ENCODE assay signal across 8 cellular contexts in genomic region chr4:93791570-93792195, GRCh38. TPM values are rescaled to one million over a fixed set of nuclear protein-coding genes. Genes with fewer than 3 reads are reported as not detected.
A peak's percentile ranks its signal among the peaks of the same experiment; 100 is the strongest.
DNase-seq lines count a peak whose midpoint lies in the region; ATAC-seq and TF ChIP-seq lines count a peak whose summit lies in the region.

No MANE protein-coding gene starts in this region.

- H3K27me3 ChIP-seq in GM23338 (ENCODE audit: insufficient read depth): no peaks in the 10 kb centered on the region
- no peaks in the 10 kb centered on the region for H3K27me3 ChIP-seq in KMS-11 (ENCODE audit: insufficient read depth, low read depth)
- no peaks in the 10 kb centered on the region for H3K27me3 ChIP-seq in SJCRH30
- no peaks in the 10 kb centered on the region for H3K27me3 ChIP-seq in endodermal cell (ENCODE audit: control insufficient read depth, insufficient read depth, low read length, poor library complexity, severe bottlenecking)

- H3K9me3 Mint-ChIP-seq in GM23338 (no peaks in the 10 kb centered on the region), endodermal cell (no peaks in the 10 kb centered on the region)

- no peak overlapping the region for H3K27ac Mint-ChIP-seq in GM23338
- no peak overlapping the region for H3K27ac Mint-ChIP-seq in endodermal cell

- H3K9ac ChIP-seq in KMS-11 (no peak overlapping the region), endodermal cell (ENCODE audit: extremely low read depth, low read length, poor library complexity, severe bottlenecking) (no peak overlapping the region)

- H3K4me3 ChIP-seq in GM23338 (no peak overlapping the region), KMS-11 (IDR thresholded peaks at IDR 0.05; ENCODE audit: insufficient read depth, low read depth, low read length) (no peak overlapping the region), SJCRH30 (no peak overlapping the region), endodermal cell (ENCODE audit: low read length) (no peak overlapping the region)

- H2AFZ ChIP-seq in GM23338: no peak overlapping the region
- H2AFZ ChIP-seq in KMS-11 (ENCODE audit: low read depth): no peak overlapping the region

- intact Hi-C loops in Right ventricle myocardium superior (cut with DNase I) (loop anchor here (10.0 kb wide), 1 partner anchor 463 kb away; no protein-coding TSS in a partner anchor), cardiac septum (cut with DNase I) (loop anchor here (5.0 kb wide), 2 partner anchors 336 to 466 kb away; no protein-coding TSS in a partner anchor)

- H3K27me3 Mint-ChIP-seq in GM23338 (ENCODE audit: insufficient read depth, low read depth, poor library complexity) (peaks cover 4% of the 10 kb centered on the region), endodermal cell (ENCODE audit: insufficient read depth) (no peaks in the 10 kb centered on the region)

- DNase-seq in Right ventricle myocardium superior (no peak), cardiac septum (ENCODE audit: low spot score) (no peak), GM23338 (ENCODE audit: low spot score) (peak; percentile 89), SJCRH30 (peak; percentile 43 to 86), endodermal cell (peak; percentile 82), midbrain (lab: John Stamatoyannopoulos, UW) (peak; percentile 68), activated gamma-delta T cell treated with Interleukin-2 at 50 U/mL for 16 hours (no peak)

- H3K9me3 ChIP-seq in SJCRH30 (replicated peaks) (no peaks in the 10 kb centered on the region), endodermal cell (ENCODE audit: control insufficient read depth, low read length) (no peaks in the 10 kb centered on the region)

- H3K4me3 Mint-ChIP-seq in GM23338 (no peak overlapping the region), endodermal cell (no peak overlapping the region)

- H3K79me2 ChIP-seq in GM23338 (replicated peaks; ENCODE audit: insufficient read depth) (no peaks in the 10 kb centered on the region), KMS-11 (ENCODE audit: insufficient read depth, low read depth) (no peaks in the 10 kb centered on the region)

- H3K4me1 Mint-ChIP-seq in GM23338 (peaks cover 6% of the 10 kb centered on the region; the same call in 2 of the 3 replicates), endodermal cell (peaks cover 23% of the 10 kb centered on the region)

- H3F3A ChIP-seq in GM23338 (replicated peaks; ENCODE audit: low read depth): no peaks in the 10 kb centered on the region

- H4K20me1 ChIP-seq in GM23338 (replicated peaks; ENCODE audit: insufficient read depth) (no peaks in the 10 kb centered on the region), KMS-11 (ENCODE audit: insufficient read depth) (no peaks in the 10 kb centered on the region)

- H3K36me3 ChIP-seq in GM23338 (ENCODE audit: insufficient read depth) (no peaks in the 10 kb centered on the region), KMS-11 (ENCODE audit: insufficient read depth) (no peaks in the 10 kb centered on the region), SJCRH30 (no peaks in the 10 kb centered on the region), endodermal cell (ENCODE audit: control insufficient read depth, insufficient read depth, low read length) (no peaks in the 10 kb centered on the region)

- ATAC-seq in Right ventricle myocardium superior (ENCODE audit: poor library complexity) (peak; percentile 74), GM23338 (peak; percentile 90)

- H3K27ac ChIP-seq in GM23338 (ENCODE audit: low read depth) (no peak overlapping the region), KMS-11 (no peak overlapping the region), SJCRH30 (no peak overlapping the region), endodermal cell (ENCODE audit: low read depth, low read length) (no peak overlapping the region)

- no peaks in the 10 kb centered on the region for H3K4me1 ChIP-seq in GM23338 (ENCODE audit: insufficient read depth)
- H3K4me1 ChIP-seq in KMS-11 (ENCODE audit: low read depth, poor library complexity, severe bottlenecking): no peaks in the 10 kb centered on the region
- H3K4me1 ChIP-seq in SJCRH30: no peaks in the 10 kb centered on the region
- H3K4me1 ChIP-seq in endodermal cell (ENCODE audit: control insufficient read depth, insufficient read depth, low read length): peaks cover 7% of the 10 kb centered on the region

- peak; percentile 93 to 98 for TF ChIP-seq CTCF in GM23338 (conservative IDR thresholded peaks at IDR 0.05; ENCODE audit: low read depth in 2 of 2)
- TF ChIP-seq CTCF in KMS-11 (conservative IDR thresholded peaks at IDR 0.05; ENCODE audit: low read depth, low read length): peak; percentile 96
- TF ChIP-seq CTCF in endodermal cell (conservative IDR thresholded peaks at IDR 0.05): peak; percentile 95

- WGBS in endodermal cell (ENCODE audit: insufficient coverage in 1 of 2, insufficient read length in 1 of 2), 2 experiments: 0% methylated on average over 3 of the region's 3 CpGs; no CpG with 5 or more reads in 1 of the 2 experiments

- H3K4me2 ChIP-seq in GM23338 (no peak overlapping the region), KMS-11 (no peak overlapping the region)

- no peaks in the 10 kb centered on the region for H3K9me2 ChIP-seq in GM23338 (ENCODE audit: insufficient read depth)

- H3K36me3 Mint-ChIP-seq in GM23338 (ENCODE audit: low read depth) (no peaks in the 10 kb centered on the region), endodermal cell (ENCODE audit: low read depth) (no peaks in the 10 kb centered on the region)

TF ChIP-seq in GM23338, 12 proteins besides CTCF, POLR2A, EP300 and RAD21:
- TF ChIP-seq JUNB (IDR thresholded peaks at IDR 0.05; ENCODE audit: unreplicated experiment) (no peak), NANOG (IDR thresholded peaks at IDR 0.05; ENCODE audit: borderline replicate concordance) (0 out of 2 replicates have a peak, but pooled peaks have one; percentile 13)

RNA-seq across cellular contexts. Expression of gene ATOH1, which starts 36.9 kb away (rescaled TPM):
- total RNA-seq in Right ventricle myocardium superior (not detected), cardiac septum (not detected), endodermal cell (1 to 10 TPM; 1.0 to 1.6 TPM)
- 0.27 and 0.69 TPM in 2 replicates for total RNA-seq in GM23338 (2014; rRNA removed; shearing (Covaris generic))
- 0.24 and 0.97 TPM in 2 replicates for polyA plus RNA-seq in GM23338 (2016; fragmentation: Nextera tagmentation; extraction: Ambion mirVana)
- total RNA-seq in SJCRH30 (2014; rRNA removed; shearing (Covaris generic)): not detected in 2 replicates
- 13.9 TPM for polyA plus RNA-seq in endodermal cell (2013, experiment 1 of 2)
- 10.4 TPM for polyA plus RNA-seq in endodermal cell (2013, experiment 2 of 2)

Comparison
In these comparisons a context has a peak if more than half of its experiments do, and no peak if none do; other contexts are left out.
1. DNase-seq: peak in GM23338 (single experiment), SJCRH30 (2 of 2), endodermal cell (single experiment) and midbrain (single experiment); none in Right ventricle myocardium superior (single experiment), cardiac septum (single experiment) and activated gamma-delta T cell treated with Interleukin-2 at 50 U/mL for 16 hours (single experiment).
2. Peak in every context shown above with its lines, with median percentiles within 50 percentile points of each other: CTCF ChIP-seq.